1 cellular context compared by ENCODE assay signal in the genomic region with DNA sequence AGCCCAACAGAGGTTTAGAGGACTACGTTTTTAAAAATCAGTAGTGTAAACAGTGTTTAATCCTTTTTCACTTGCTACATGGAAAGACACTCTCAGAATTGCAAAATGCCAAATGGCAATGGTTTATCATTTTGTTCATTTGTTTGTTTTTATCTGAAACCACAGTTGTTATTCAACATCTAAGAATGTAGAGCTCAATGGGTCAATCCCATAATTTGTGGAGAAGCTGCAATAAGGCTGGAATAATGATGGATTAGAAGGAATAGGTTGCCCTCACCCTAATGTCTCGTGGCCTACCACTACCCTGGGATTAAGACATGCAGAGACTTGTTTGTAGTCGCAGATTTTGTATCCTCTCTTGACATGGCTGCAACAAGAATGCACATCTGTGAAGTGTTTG.
TF ChIP-seq lines count a peak whose summit lies in the region.

No MANE protein-coding gene starts in this region.

TF ChIP-seq in H1, 55 proteins besides CTCF, POLR2A, EP300 and RAD21:
- TF ChIP-seq TBP (IDR thresholded peaks at IDR 0.05; ENCODE audit: low read depth, low read length) = no peak
- TF ChIP-seq SP1 (IDR thresholded peaks at IDR 0.05; ENCODE audit: low read depth, low read length) = no peak
- no peak for TF ChIP-seq SP4 (IDR thresholded peaks at IDR 0.05; ENCODE audit: low read length)
- TF ChIP-seq, protein P1, sequence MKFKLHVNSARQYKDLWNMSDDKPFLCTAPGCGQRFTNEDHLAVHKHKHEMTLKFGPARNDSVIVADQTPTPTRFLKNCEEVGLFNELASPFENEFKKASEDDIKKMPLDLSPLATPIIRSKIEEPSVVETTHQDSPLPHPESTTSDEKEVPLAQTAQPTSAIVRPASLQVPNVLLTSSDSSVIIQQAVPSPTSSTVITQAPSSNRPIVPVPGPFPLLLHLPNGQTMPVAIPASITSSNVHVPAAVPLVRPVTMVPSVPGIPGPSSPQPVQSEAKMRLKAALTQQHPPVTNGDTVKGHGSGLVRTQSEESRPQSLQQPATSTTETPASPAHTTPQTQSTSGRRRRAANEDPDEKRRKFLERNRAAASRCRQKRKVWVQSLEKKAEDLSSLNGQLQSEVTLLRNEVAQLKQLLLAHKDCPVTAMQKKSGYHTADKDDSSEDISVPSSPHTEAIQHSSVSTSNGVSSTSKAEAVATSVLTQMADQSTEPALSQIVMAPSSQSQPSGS (IDR thresholded peaks at IDR 0.05; ENCODE audit: low read length) = no peak
- no peak for TF ChIP-seq ASH2L (IDR thresholded peaks at IDR 0.05; ENCODE audit: low read length)
- no peak for TF ChIP-seq HDAC6 (IDR thresholded peaks at IDR 0.05; ENCODE audit: low read depth, low read length)
